In the genomic region with DNA sequence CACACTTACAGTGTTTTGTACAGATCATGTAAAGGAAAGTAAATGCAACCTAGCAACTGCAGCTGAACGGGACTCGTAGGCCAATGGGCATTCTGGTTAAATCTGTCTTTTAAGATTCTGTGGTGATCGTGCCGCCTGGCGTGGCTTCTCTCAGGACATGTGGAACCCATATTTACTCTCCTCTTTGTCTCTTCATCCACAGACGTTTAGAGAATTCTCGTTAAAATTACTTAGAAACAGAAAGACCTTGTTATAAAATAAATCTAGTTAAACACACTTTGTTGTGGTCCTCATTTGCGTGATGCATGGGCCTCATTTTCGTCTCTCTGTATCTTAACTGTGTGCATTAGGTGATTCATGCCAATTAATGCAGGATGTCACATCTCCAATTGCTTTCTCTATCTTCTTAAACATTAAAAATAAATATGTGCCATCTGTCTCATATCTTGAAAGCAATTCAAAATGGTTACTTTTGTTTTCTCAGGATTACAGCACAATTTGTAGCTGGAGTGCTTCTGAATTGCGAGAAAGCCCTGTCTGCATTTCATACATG, we compare ENCODE assay signal across 13 cellular contexts. TPM values are rescaled to one million over a fixed set of nuclear protein-coding genes. Genes with fewer than 3 reads are reported as not detected.
DNase-seq lines count a peak whose midpoint lies in the region; TF ChIP-seq lines count a peak whose summit lies in the region.
"Had no signal": no experiment of that assay in that cellular context is flagged by ENCODE, and none has a peak within 500 bp of the region (broad histone marks: within the 10 kb centered on the region; RNA-seq: fewer than 3 reads in every experiment).

No MANE protein-coding gene starts in this region.

- no peaks in the 10 kb centered on the region for H3K9me3 Mint-ChIP-seq in mesothelial cell of epicardium

- peaks cover 33% of the 10 kb centered on the region for H3K4me1 Mint-ChIP-seq in mesothelial cell of epicardium

- H3K4me3 Mint-ChIP-seq in mesothelial cell of epicardium = no peak overlapping the region
- H3K4me3 Mint-ChIP-seq: nephron had no signal

- H3K27me3 Mint-ChIP-seq in mesothelial cell of epicardium (ENCODE audit: low read depth) = no peaks in the 10 kb centered on the region

- no peak for TF ChIP-seq CTCF in mesothelial cell of epicardium (IDR thresholded peaks at IDR 0.05; ENCODE audit: unreplicated experiment)

- in situ Hi-C loops in KBM-7 (cut with MboI; ENCODE audit: low pct_unique_long_range_greater_than_20kb, low sequenced_read_pairs) = no loop called here

- peaks cover 15% of the 10 kb centered on the region for H3K36me3 Mint-ChIP-seq in mesothelial cell of epicardium

- peak overlapping the region; percentile 43 for H3K27ac Mint-ChIP-seq in mesothelial cell of epicardium
- H3K27ac Mint-ChIP-seq: nephron had no signal

- peak; percentile 50 for DNase-seq in AG08395 (ENCODE audit: low spot score)
- peak; percentile 43 for DNase-seq in LHCN-M2 (ENCODE audit: low read depth)
- DNase-seq in dermis blood vessel endothelial cell = peak; percentile 68
- no peak for DNase-seq in mesothelial cell of epicardium (ENCODE audit: low spot score in 2 of 2, unreplicated experiment in 2 of 2)
- DNase-seq in DMS79 treated with DMSO at 0.1 percent for 48 hours (lab: John Stamatoyannopoulos, UW) = no peak
- no peak for DNase-seq in hypothalamus (lab: John Stamatoyannopoulos, UW)
- no peak for DNase-seq in SIG-M5 treated with dmso at 0.1 percent for 504 hours (lab: John Stamatoyannopoulos, UW; ENCODE audit: unreplicated experiment)
- no peak for DNase-seq in KBM-7
- DNase-seq: amniotic stem cell, esophagus squamous epithelium, NCI-H2227 treated with DMSO at 0.1 percent for 48 hours, RPMI8226 had no signal

RNA-seq across cellular contexts. Expression of a gene that starts 11.5 kb away (rescaled TPM):
- 30.7 and 35.9 TPM in 2 replicates for total RNA-seq in LHCN-M2 (2014; rRNA removed)
- polyA plus RNA-seq in LHCN-M2 (2012) = 48.4 TPM
- total RNA-seq in dermis blood vessel endothelial cell = 101 and 205 TPM in 2 replicates
- total RNA-seq in mesothelial cell of epicardium = 99.1 to 117 TPM (median 106 TPM) in 3 replicates

Comparison
In these comparisons a context has a peak if more than half of its experiments do, and no peak if none do; other contexts are left out.
1. DNase-seq: peak in AG08395 (single experiment), LHCN-M2 (single experiment) and dermis blood vessel endothelial cell (single experiment); none in mesothelial cell of epicardium (0 of 2), DMS79 treated with DMSO at 0.1 percent for 48 hours (single experiment), hypothalamus (0 of 51), SIG-M5 treated with dmso at 0.1 percent for 504 hours (single experiment) and KBM-7 (single experiment).